11 cellular contexts compared by ENCODE assay signal in the genomic region with DNA sequence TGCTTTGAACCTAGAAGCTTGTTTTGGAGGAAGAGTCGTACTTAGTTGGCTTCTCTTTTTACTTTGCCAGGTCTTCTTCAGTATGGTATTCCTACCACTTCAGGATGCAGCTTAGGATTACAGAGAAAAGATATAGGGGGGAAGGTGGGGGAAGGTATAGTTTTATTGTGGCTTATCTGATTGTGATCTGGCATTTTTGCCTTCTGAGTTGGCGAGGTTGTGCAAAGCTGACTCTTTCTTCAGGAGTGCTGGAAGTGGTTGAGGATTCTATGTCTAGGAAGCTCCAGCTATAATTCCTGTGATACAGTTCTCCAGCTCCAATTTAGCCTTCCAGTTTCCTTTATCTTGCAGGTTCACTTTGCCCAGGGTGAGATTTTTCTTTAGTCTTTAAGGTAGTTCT. TPM values are rescaled to one million over a fixed set of nuclear protein-coding genes. Genes with fewer than 3 reads are reported as not detected.
DNase-seq lines count a peak whose midpoint lies in the region; ATAC-seq and TF ChIP-seq lines count a peak whose summit lies in the region.
"Had no signal": no experiment of that assay in that cellular context is flagged by ENCODE, and none has a peak within 500 bp of the region (broad histone marks: within the 10 kb centered on the region; RNA-seq: fewer than 3 reads in every experiment).

No MANE protein-coding gene starts in this region.

- no peak for TF ChIP-seq CTCF in RWPE2 (IDR thresholded peaks at IDR 0.05; ENCODE audit: poor library complexity, severe bottlenecking)
- no peak for TF ChIP-seq CTCF in prostate gland (IDR thresholded peaks at IDR 0.05)

- H3K27me3 ChIP-seq in RWPE2 (ENCODE audit: insufficient read depth, poor library complexity, severe bottlenecking) (no peaks in the 10 kb centered on the region), prostate gland (replicated peaks; ENCODE audit: insufficient read depth) (no peaks in the 10 kb centered on the region)

- no peak for DNase-seq in activated naive CD4-positive, alpha-beta T cell treated with anti-CD3 and anti-CD28 coated beads, Interleukin-2, amount 10 ng/mL, durations not matched to agents 7 days and 5 days
- DNase-seq in activated naive CD4-positive, alpha-beta T cell (lab: John Stamatoyannopoulos, UW) = no peak
- DNase-seq in RWPE2 (ENCODE audit: low spot score) (no peak), prostate gland (ENCODE audit: low spot score) (no peak), NCI-H1092 (lab: John Stamatoyannopoulos, UW) (no peak), AML-193 (lab: John Stamatoyannopoulos, UW) (no peak)
- no peak for DNase-seq in effector memory CD8-positive, alpha-beta T cell
- no peak for DNase-seq in stimulated activated naive CD8-positive, alpha-beta T cell treated with anti-CD3 and anti-CD28 coated beads, Interleukin-15, amount 100 ng/mL, for 72 hours
- DNase-seq: activated CD8-positive, alpha-beta memory T cell treated with anti-CD3 and anti-CD28 coated beads, Interleukin-2, amount 50 U/mL, for 4 hours; kidney; NCI-H1694 treated with DMSO at 0.1 percent for 48 hours had no signal

- peaks cover 44% of the 10 kb centered on the region for H3K36me3 Mint-ChIP-seq in activated naive CD4-positive, alpha-beta T cell treated with anti-CD3 and anti-CD28 coated beads, Interleukin-2, amount 10 ng/mL, durations not matched to agents 7 days and 5 days
- H3K36me3 Mint-ChIP-seq in effector memory CD8-positive, alpha-beta T cell (ENCODE audit: insufficient read depth) = peaks cover 78% of the 10 kb centered on the region

- peaks cover 80% of the 10 kb centered on the region for H3K4me1 Mint-ChIP-seq in activated naive CD4-positive, alpha-beta T cell treated with anti-CD3 and anti-CD28 coated beads, Interleukin-2, amount 10 ng/mL, durations not matched to agents 7 days and 5 days
- H3K4me1 Mint-ChIP-seq in effector memory CD8-positive, alpha-beta T cell (ENCODE audit: low read depth in 2 of 2) = peaks cover 46 to 66% of the 10 kb centered on the region in 2 donors
- H3K4me1 Mint-ChIP-seq in stimulated activated naive CD8-positive, alpha-beta T cell treated with anti-CD3 and anti-CD28 coated beads, Interleukin-15, amount 100 ng/mL, for 72 hours = peaks cover 73% of the 10 kb centered on the region

- H3K4me3 ChIP-seq in RWPE2 (ENCODE audit: severe bottlenecking) = no peak overlapping the region
- H3K4me3 ChIP-seq in prostate gland = no peak overlapping the region

- TF ChIP-seq POLR2A in prostate gland (IDR thresholded peaks at IDR 0.05) = no peak

- no peaks in the 10 kb centered on the region for H3K27me3 Mint-ChIP-seq in activated naive CD4-positive, alpha-beta T cell treated with anti-CD3 and anti-CD28 coated beads, Interleukin-2, amount 10 ng/mL, durations not matched to agents 7 days and 5 days
- no peaks in the 10 kb centered on the region for H3K27me3 Mint-ChIP-seq in effector memory CD8-positive, alpha-beta T cell
- H3K27me3 Mint-ChIP-seq in stimulated activated naive CD8-positive, alpha-beta T cell treated with anti-CD3 and anti-CD28 coated beads, Interleukin-15, amount 100 ng/mL, for 72 hours = no peaks in the 10 kb centered on the region

- no peaks in the 10 kb centered on the region for H3K9me3 ChIP-seq in RWPE2 (ENCODE audit: severe bottlenecking)
- H3K9me3 ChIP-seq in prostate gland = no peaks in the 10 kb centered on the region

- H3K27ac Mint-ChIP-seq in activated naive CD4-positive, alpha-beta T cell treated with anti-CD3 and anti-CD28 coated beads, Interleukin-2, amount 10 ng/mL, durations not matched to agents 7 days and 5 days = peak overlapping the region; percentile 95
- H3K27ac Mint-ChIP-seq in effector memory CD8-positive, alpha-beta T cell = peak overlapping the region; percentile 82 to 89
- peak overlapping the region in 1 of 2 donors; percentile 93 for H3K27ac Mint-ChIP-seq in stimulated activated naive CD8-positive, alpha-beta T cell treated with anti-CD3 and anti-CD28 coated beads, Interleukin-15, amount 100 ng/mL, for 72 hours

- peak; percentile 93 for ATAC-seq in RWPE2 (ENCODE audit: low read depth)
- no peak for ATAC-seq in effector memory CD8-positive, alpha-beta T cell (replicated peaks)
- no peak for ATAC-seq in stimulated activated naive CD8-positive, alpha-beta T cell treated with anti-CD3 and anti-CD28 coated beads, Interleukin-15, amount 100 ng/mL, for 72 hours

- no peaks in the 10 kb centered on the region for H3K9me3 Mint-ChIP-seq in activated naive CD4-positive, alpha-beta T cell treated with anti-CD3 and anti-CD28 coated beads, Interleukin-2, amount 10 ng/mL, durations not matched to agents 7 days and 5 days
- H3K9me3 Mint-ChIP-seq in effector memory CD8-positive, alpha-beta T cell = no peaks in the 10 kb centered on the region
- H3K9me3 Mint-ChIP-seq in stimulated activated naive CD8-positive, alpha-beta T cell treated with anti-CD3 and anti-CD28 coated beads, Interleukin-15, amount 100 ng/mL, for 72 hours = peaks cover 0 to 4% of the 10 kb centered on the region in 2 donors

- H3K36me3 ChIP-seq in RWPE2 (ENCODE audit: low read depth) (no peaks in the 10 kb centered on the region), prostate gland (no peaks in the 10 kb centered on the region)

- H3K4me1 ChIP-seq in RWPE2 (ENCODE audit: insufficient read depth, poor library complexity, severe bottlenecking) (peaks cover 37% of the 10 kb centered on the region), prostate gland (replicated peaks) (no peaks in the 10 kb centered on the region)

- intact Hi-C loops in prostate gland (cut with DNase I) = no loop called here

- 45% methylated on average over 2 of the region's 2 CpGs for WGBS in prostate gland

- H3K4me3 Mint-ChIP-seq in activated naive CD4-positive, alpha-beta T cell treated with anti-CD3 and anti-CD28 coated beads, Interleukin-2, amount 10 ng/mL, durations not matched to agents 7 days and 5 days = peak overlapping the region; percentile 53
- H3K4me3 Mint-ChIP-seq in effector memory CD8-positive, alpha-beta T cell = peak overlapping the region; percentile 75 to 83
- H3K4me3 Mint-ChIP-seq in stimulated activated naive CD8-positive, alpha-beta T cell treated with anti-CD3 and anti-CD28 coated beads, Interleukin-15, amount 100 ng/mL, for 72 hours = peak overlapping the region; percentile 77 to 93

- CTCF ChIA-PET in activated naive CD4-positive, alpha-beta T cell treated with anti-CD3 and anti-CD28 coated beads, Interleukin-2, amount 10 ng/mL, durations not matched to agents 7 days and 5 days (lab: Charles Lee) = interaction anchor here (0.7 to 1.4 kb wide), 4 partner anchors 85 to 111 kb away, joined by 3 to 8 read pairs (median 4); a partner anchor contains a TSS

- H3K27ac ChIP-seq in RWPE2 (ENCODE audit: poor library complexity, severe bottlenecking) (peak overlapping the region; percentile 55), prostate gland (no peak overlapping the region)

RNA-seq across cellular contexts. Expression of a gene that starts 7.0 kb away (rescaled TPM):
- 10 to 100 TPM; 51.0 to 63.5 TPM for total RNA-seq in prostate gland
